In genomic region chr3:153164009-153164550, GRCh38 we compare ENCODE assay signal across 7 cellular contexts. TPM values are rescaled to one million over a fixed set of nuclear protein-coding genes. Genes with fewer than 3 reads are reported as not detected.
A peak's percentile ranks its signal among the peaks of the same experiment; 100 is the strongest.
DNase-seq lines count a peak whose midpoint lies in the region; ATAC-seq and TF ChIP-seq lines count a peak whose summit lies in the region.

No MANE protein-coding gene starts in this region.

- intact Hi-C loops in activated CD8-positive, alpha-beta T cell treated with anti-CD3 and anti-CD28 coated beads for 36 hours (cut with micrococcal nuclease) = loop anchor here (5.0 to 10.0 kb wide), 4 partner anchors 121 to 601 kb away; no protein-coding TSS in a partner anchor
- intact Hi-C loops in sciatic nerve (cut with DNase I) = no loop called here

- H3K9me3 ChIP-seq in iPS-15b (ENCODE audit: control insufficient read depth, insufficient read depth, low read length) = no peaks in the 10 kb centered on the region

- peaks cover 4% of the 10 kb centered on the region for H3K27me3 ChIP-seq in iPS-15b (ENCODE audit: control insufficient read depth, insufficient read depth, low read length)

- H3K9ac ChIP-seq in iPS-15b (ENCODE audit: low read depth, low read length) = peak overlapping the region; percentile 76

- H3K4me1 ChIP-seq in iPS-15b (ENCODE audit: control insufficient read depth, insufficient read depth, low read length) = peaks cover 9% of the 10 kb centered on the region

- H3K27me3 Mint-ChIP-seq in activated CD8-positive, alpha-beta T cell treated with anti-CD3 and anti-CD28 coated beads for 36 hours = no peaks in the 10 kb centered on the region
- no peaks in the 10 kb centered on the region for H3K27me3 Mint-ChIP-seq in stimulated activated naive B cell treated with anti-CD40 and anti-IgM and Interleukin-4, amounts not matched to agents 10 μg/mL and 1 μg/mL and 100 μg/mL, for 72 hours

- ATAC-seq in activated CD8-positive, alpha-beta T cell treated with anti-CD3 and anti-CD28 coated beads for 36 hours = no peak
- no peak for ATAC-seq in stimulated activated naive B cell treated with anti-CD40 and anti-IgM and Interleukin-4, amounts not matched to agents 10 μg/mL and 1 μg/mL and 100 μg/mL, for 72 hours (replicated peaks)
- ATAC-seq in GM21390 (IDR thresholded peaks at IDR 0.05; ENCODE audit: unreplicated experiment) (no peak), sciatic nerve (no peak)

- H3K27ac Mint-ChIP-seq in activated CD8-positive, alpha-beta T cell treated with anti-CD3 and anti-CD28 coated beads for 36 hours = peak overlapping the region; percentile 91
- H3K27ac Mint-ChIP-seq in stimulated activated naive B cell treated with anti-CD40 and anti-IgM and Interleukin-4, amounts not matched to agents 10 μg/mL and 1 μg/mL and 100 μg/mL, for 72 hours = no peak overlapping the region

- no peak for TF ChIP-seq CTCF in activated CD8-positive, alpha-beta T cell treated with anti-CD3 and anti-CD28 coated beads for 36 hours (IDR thresholded peaks at IDR 0.05)

- peaks cover 28% of the 10 kb centered on the region for H3K36me3 Mint-ChIP-seq in activated CD8-positive, alpha-beta T cell treated with anti-CD3 and anti-CD28 coated beads for 36 hours (ENCODE audit: low read depth)
- peaks cover 24 to 38% of the 10 kb centered on the region in 2 donors for H3K36me3 Mint-ChIP-seq in stimulated activated naive B cell treated with anti-CD40 and anti-IgM and Interleukin-4, amounts not matched to agents 10 μg/mL and 1 μg/mL and 100 μg/mL, for 72 hours

- POLR2A ChIA-PET in activated CD8-positive, alpha-beta T cell treated with anti-CD3 and anti-CD28 coated beads for 36 hours (lab: Charles Lee) = interaction anchor here (1.5 to 2.3 kb wide), 2 partner anchors 14 to 58 kb away, joined by 6 to 7 read pairs; no protein-coding TSS in a partner anchor

- peaks cover 3% of the 10 kb centered on the region for H3K36me3 ChIP-seq in iPS-15b (ENCODE audit: control insufficient read depth, insufficient read depth, low read length)

- CTCF ChIA-PET in activated CD8-positive, alpha-beta T cell treated with anti-CD3 and anti-CD28 coated beads for 36 hours (lab: Charles Lee) = interaction anchor here (0.6 to 4.4 kb wide), 5 partner anchors 22 to 601 kb away, joined by 3 to 21 read pairs (median 4); no protein-coding TSS in a partner anchor

- no peaks in the 10 kb centered on the region for H3K9me3 Mint-ChIP-seq in activated CD8-positive, alpha-beta T cell treated with anti-CD3 and anti-CD28 coated beads for 36 hours
- H3K9me3 Mint-ChIP-seq in stimulated activated naive B cell treated with anti-CD40 and anti-IgM and Interleukin-4, amounts not matched to agents 10 μg/mL and 1 μg/mL and 100 μg/mL, for 72 hours = no peaks in the 10 kb centered on the region

- H3K4me3 Mint-ChIP-seq in activated CD8-positive, alpha-beta T cell treated with anti-CD3 and anti-CD28 coated beads for 36 hours = peak overlapping the region; percentile 98
- H3K4me3 Mint-ChIP-seq in stimulated activated naive B cell treated with anti-CD40 and anti-IgM and Interleukin-4, amounts not matched to agents 10 μg/mL and 1 μg/mL and 100 μg/mL, for 72 hours = peak overlapping the region; percentile 99 to 100

- peaks cover 46% of the 10 kb centered on the region for H3K4me1 Mint-ChIP-seq in activated CD8-positive, alpha-beta T cell treated with anti-CD3 and anti-CD28 coated beads for 36 hours (ENCODE audit: low read depth)
- H3K4me1 Mint-ChIP-seq in stimulated activated naive B cell treated with anti-CD40 and anti-IgM and Interleukin-4, amounts not matched to agents 10 μg/mL and 1 μg/mL and 100 μg/mL, for 72 hours = peaks cover 21 to 55% of the 10 kb centered on the region in 2 donors

- H3K4me3 ChIP-seq in iPS-15b (ENCODE audit: low read depth, low read length) = peak overlapping the region; percentile 93

- DNase-seq in HT1080 (ENCODE audit: low read depth) (peak; percentile 46), dedifferentiated amniotic fluid mesenchymal stem cell (ENCODE audit: extremely low spot score) (no peak), sciatic nerve (ENCODE audit: low spot score) (no peak)
- no peak for DNase-seq in activated CD8-positive, alpha-beta T cell treated with anti-CD3 and anti-CD28 coated beads for 36 hours
- DNase-seq in stimulated activated naive B cell treated with anti-CD40 and anti-IgM and Interleukin-4, amounts not matched to agents 10 μg/mL and 1 μg/mL and 100 μg/mL, for 72 hours = no peak

RNA-seq across cellular contexts. Expression of gene RAP2B, which starts 2.1 kb away (rescaled TPM):
- total RNA-seq in HT1080 (2014; rRNA removed; shearing (Covaris generic)) = 50.6 and 58.2 TPM in 2 replicates
- polyA plus RNA-seq in HT1080 (2015; cell fraction: cytosol; rRNA removed) = 33.2 and 33.3 TPM in 2 replicates
- 21.5 and 21.8 TPM in 2 replicates for polyA plus RNA-seq in HT1080 (2015; cell fraction: nucleus; rRNA removed)
- total RNA-seq in activated CD8-positive, alpha-beta T cell treated with anti-CD3 and anti-CD28 coated beads for 36 hours = 10 to 100 TPM; 14.4 to 15.3 TPM
- 16.4 TPM for total RNA-seq in sciatic nerve
